In genomic region chr7:16728811-16729210, GRCh38 we compare ENCODE assay signal across 15 cellular contexts. TPM values are rescaled to one million over a fixed set of nuclear protein-coding genes. Genes with fewer than 3 reads are reported as not detected.
DNase-seq lines count a peak whose midpoint lies in the region; ATAC-seq, FAIRE-seq and TF ChIP-seq lines count a peak whose summit lies in the region.
"Had no signal": no experiment of that assay in that cellular context is flagged by ENCODE, and none has a peak within 500 bp of the region (broad histone marks: within the 10 kb centered on the region; RNA-seq: fewer than 3 reads in every experiment).

No MANE protein-coding gene starts in this region.

- H3K27ac ChIP-seq in astrocyte (ENCODE audit: low read depth, low read length): no peak overlapping the region
- no peak overlapping the region for H3K27ac ChIP-seq in left ventricle myocardium inferior (replicated peaks)
- H3K27ac ChIP-seq in heart left ventricle: no peak overlapping the region
- H3K27ac ChIP-seq in effector memory CD4-positive, alpha-beta T cell (ENCODE audit: insufficient read depth, low read length, poor library complexity, severe bottlenecking): no peak overlapping the region
- H3K27ac ChIP-seq: A549 had no signal

- intact Hi-C loops in left ventricle myocardium inferior (cut with micrococcal nuclease) (no loop called here), heart left ventricle (cut with DNase I) (loop anchor here in 1 of 10 donors (10.0 kb wide), 1 partner anchor 426 kb away; no protein-coding TSS in a partner anchor)

- no peak for TF ChIP-seq POLR2A in heart left ventricle (IDR thresholded peaks at IDR 0.05)

- in situ Hi-C loops in Caki2 (cut with HindIII; ENCODE audit: low pct_unique_long_range_greater_than_20kb, low sequenced_read_pairs): no loop called here

- no peaks in the 10 kb centered on the region for H3K36me3 Mint-ChIP-seq in astrocyte (ENCODE audit: low read depth, unreplicated experiment)
- no peaks in the 10 kb centered on the region for H3K36me3 Mint-ChIP-seq in neural crest cell (ENCODE audit: low read depth)
- H3K36me3 Mint-ChIP-seq: CD14-positive monocyte; CD8-positive, alpha-beta T cell; IgD-negative memory B cell had no signal

- H3K79me2 ChIP-seq in astrocyte (ENCODE audit: insufficient read depth, low read length): no peaks in the 10 kb centered on the region

- H3K9me3 ChIP-seq in astrocyte (ENCODE audit: insufficient read depth, low read depth, low read length) (no peaks in the 10 kb centered on the region), left ventricle myocardium inferior (replicated peaks) (no peaks in the 10 kb centered on the region), heart left ventricle (no peaks in the 10 kb centered on the region)
- no peaks in the 10 kb centered on the region for H3K9me3 ChIP-seq in effector memory CD4-positive, alpha-beta T cell (ENCODE audit: control insufficient read depth, low read length)
- H3K9me3 ChIP-seq: A549, HAP-1 had no signal

- H3K4me2 ChIP-seq in astrocyte (ENCODE audit: low read length): no peak overlapping the region
- H3K4me2 ChIP-seq: A549 had no signal

- H4K20me1 ChIP-seq in astrocyte (ENCODE audit: insufficient read depth, low read length): no peaks in the 10 kb centered on the region

- no peak for ATAC-seq in heart left ventricle
- ATAC-seq: A549; CD8-positive, alpha-beta T cell had no signal

- H3K4me1 ChIP-seq in astrocyte (ENCODE audit: insufficient read depth, low read length) (no peaks in the 10 kb centered on the region), left ventricle myocardium inferior (no peaks in the 10 kb centered on the region), heart left ventricle (no peaks in the 10 kb centered on the region)
- H3K4me1 ChIP-seq in effector memory CD4-positive, alpha-beta T cell (ENCODE audit: control insufficient read depth, insufficient read depth, low read length, poor library complexity, severe bottlenecking): no peaks in the 10 kb centered on the region

- DNase-seq in Caki2 (ENCODE audit: low read depth) (peak; percentile 43), LHCN-M2 (ENCODE audit: low read depth) (peak; percentile 88), astrocyte (ENCODE audit: low read depth) (peak; percentile 47), neural crest cell (ENCODE audit: low read depth, low spot score) (no peak), kidney glomerular epithelial cell (lab: John Stamatoyannopoulos, UW) (no peak), left ventricle myocardium inferior (no peak), heart left ventricle (no peak)
- no peak for DNase-seq in effector memory CD4-positive, alpha-beta T cell
- DNase-seq: CD8-positive, alpha-beta T cell; COR-L47 had no signal

- H3K4me3 Mint-ChIP-seq in astrocyte (ENCODE audit: unreplicated experiment) (peak overlapping the region; percentile 40), neural crest cell (no peak overlapping the region)
- H3K4me3 Mint-ChIP-seq: CD14-positive monocyte; CD8-positive, alpha-beta T cell; IgD-negative memory B cell had no signal

- FAIRE-seq in astrocyte (lab: Jason Lieb, UNC): no peak
- FAIRE-seq: A549, H1 had no signal

- H3K4me1 Mint-ChIP-seq in astrocyte (ENCODE audit: low read depth, unreplicated experiment): peaks cover 5% of the 10 kb centered on the region
- peaks cover under 1% of the 10 kb centered on the region for H3K4me1 Mint-ChIP-seq in neural crest cell
- H3K4me1 Mint-ChIP-seq: CD14-positive monocyte, IgD-negative memory B cell had no signal

- H3K9me3 Mint-ChIP-seq in astrocyte (ENCODE audit: unreplicated experiment) (no peaks in the 10 kb centered on the region), neural crest cell (no peaks in the 10 kb centered on the region)
- H3K9me3 Mint-ChIP-seq: CD8-positive, alpha-beta T cell; IgD-negative memory B cell had no signal

- H3K9ac ChIP-seq in astrocyte (ENCODE audit: low read length): no peak overlapping the region

- no peak overlapping the region for H3K4me3 ChIP-seq in astrocyte (ENCODE audit: insufficient read depth, low read depth, low read length)
- H3K4me3 ChIP-seq in left ventricle myocardium inferior: no peak overlapping the region
- H3K4me3 ChIP-seq in heart left ventricle: no peak overlapping the region
- no peak overlapping the region for H3K4me3 ChIP-seq in effector memory CD4-positive, alpha-beta T cell (ENCODE audit: insufficient read depth, low read depth, low read length, poor library complexity, severe bottlenecking)
- H3K4me3 ChIP-seq: A549, HAP-1 had no signal

- no peak overlapping the region for H2AFZ ChIP-seq in astrocyte (ENCODE audit: low read depth, low read length)

- WGBS in heart left ventricle, 4 donors: 90 to 95% (median 94%) methylated on average over 9 to 10 of the region's 10 CpGs

- no peak for TF ChIP-seq CTCF in astrocyte (IDR thresholded peaks at IDR 0.05; ENCODE audit: insufficient read depth, low read depth, low read length)
- no peak for TF ChIP-seq CTCF in neural crest cell (conservative IDR thresholded peaks at IDR 0.05)
- no peak for TF ChIP-seq CTCF in left ventricle myocardium inferior (IDR thresholded peaks at IDR 0.05; ENCODE audit: borderline replicate concordance)
- no peak for TF ChIP-seq CTCF in heart left ventricle (IDR thresholded peaks at IDR 0.05)

- H3K36me3 ChIP-seq in astrocyte (ENCODE audit: insufficient read depth, low read length) (no peaks in the 10 kb centered on the region), left ventricle myocardium inferior (no peaks in the 10 kb centered on the region), heart left ventricle (no peaks in the 10 kb centered on the region)
- H3K36me3 ChIP-seq in effector memory CD4-positive, alpha-beta T cell (ENCODE audit: control insufficient read depth, insufficient read depth, low read length): no peaks in the 10 kb centered on the region
- H3K36me3 ChIP-seq: HAP-1 had no signal

- H3K27me3 ChIP-seq in astrocyte (ENCODE audit: insufficient read depth, low read length): no peaks in the 10 kb centered on the region
- H3K27me3 ChIP-seq in left ventricle myocardium inferior (ENCODE audit: low read depth): no peaks in the 10 kb centered on the region
- no peaks in the 10 kb centered on the region for H3K27me3 ChIP-seq in heart left ventricle
- H3K27me3 ChIP-seq in effector memory CD4-positive, alpha-beta T cell (replicated peaks; ENCODE audit: control insufficient read depth, insufficient read depth, low read length, poor library complexity, severe bottlenecking): no peaks in the 10 kb centered on the region

- no peak overlapping the region for H3K27ac Mint-ChIP-seq in astrocyte (ENCODE audit: unreplicated experiment)
- H3K27ac Mint-ChIP-seq in neural crest cell (ENCODE audit: unreplicated experiment): peak overlapping the region; percentile 86
- H3K27ac Mint-ChIP-seq: CD14-positive monocyte; CD8-positive, alpha-beta T cell; IgD-negative memory B cell had no signal

- H3K27me3 Mint-ChIP-seq in astrocyte (ENCODE audit: low read depth, unreplicated experiment): no peaks in the 10 kb centered on the region
- H3K27me3 Mint-ChIP-seq in neural crest cell (ENCODE audit: low read depth): no peaks in the 10 kb centered on the region
- H3K27me3 Mint-ChIP-seq: IgD-negative memory B cell had no signal

RNA-seq across cellular contexts. Expression of gene TSPAN13, which starts 24.7 kb away (rescaled TPM):
- total RNA-seq in Caki2 (2014; rRNA removed; shearing (Covaris generic); ENCODE audit: low replicate concordance): 47.5 and 57.1 TPM in 2 replicates
- total RNA-seq in LHCN-M2 (2014; rRNA removed) (0.34 and 0.96 TPM in 2 replicates), astrocyte (56.0 and 57.0 TPM in 2 replicates), neural crest cell (36.7 and 37.3 TPM in 2 replicates), left ventricle myocardium inferior (13.7 TPM), heart left ventricle (10 to 100 TPM in 7 of 9 donors, 1 to 10 TPM in 2; 7.4 to 24.7 (median 12.0) TPM)
- polyA plus RNA-seq in LHCN-M2 (2012): 0.79 TPM
- polyA plus RNA-seq in heart left ventricle: 10 to 100 TPM; 16.9 to 39.5 TPM

Comparison
In these comparisons a context has a peak if more than half of its experiments do, and no peak if none do; other contexts are left out.
1. DNase-seq: peak in Caki2 (single experiment), LHCN-M2 (single experiment) and astrocyte (single experiment); none in neural crest cell (single experiment), kidney glomerular epithelial cell (single experiment), left ventricle myocardium inferior (single experiment), heart left ventricle (0 of 5) and effector memory CD4-positive, alpha-beta T cell (0 of 3).